In the genomic region with DNA sequence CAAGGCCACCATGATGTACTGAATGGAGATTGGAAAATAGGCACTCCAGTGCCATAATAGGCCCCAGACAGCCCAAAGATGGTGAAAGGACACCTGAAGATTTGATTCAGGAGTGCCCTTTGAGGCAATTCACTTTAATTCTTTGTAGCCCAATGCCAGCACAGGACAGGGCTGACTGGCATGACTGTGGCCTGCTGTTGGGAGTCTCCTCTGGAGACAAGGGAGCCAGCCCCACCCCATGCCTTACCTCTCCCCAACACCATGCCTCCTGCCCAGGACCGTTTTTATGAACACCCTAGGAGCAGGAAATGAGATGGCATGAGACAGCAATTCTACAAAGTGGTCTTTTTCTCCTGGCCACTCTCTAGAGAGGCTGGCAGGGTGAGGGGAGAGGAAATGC, we compare ENCODE assay signal across 18 cellular contexts.
"Had no signal": no experiment of that assay in that cellular context is flagged by ENCODE, and none has a peak within 500 bp of the region (broad histone marks: within the 10 kb centered on the region; RNA-seq: fewer than 3 reads in every experiment).

No MANE protein-coding gene starts in this region.

- H3K4me1 ChIP-seq: left ventricle myocardium inferior, spleen, tibial nerve had no signal

- H3K36me3 ChIP-seq: left ventricle myocardium inferior, spleen, tibial nerve, WERI-Rb-1 had no signal

- H3K27me3 ChIP-seq: spleen, tibial nerve had no signal

- H3K4me3 ChIP-seq: left ventricle myocardium inferior, spleen, tibial nerve had no signal

- ATAC-seq: activated CD8-positive, alpha-beta T cell treated with anti-CD3 and anti-CD28 coated beads for 36 hours; naive thymus-derived CD4-positive, alpha-beta T cell; T-helper 17 cell had no signal

- DNase-seq: activated CD4-positive, alpha-beta T cell treated with anti-CD3 and anti-CD28 coated beads, Interleukin-2, amount 10 ng/mL, durations not matched to agents 7 days and 5 days; activated CD4-positive, CD25-positive, alpha-beta regulatory T cell treated with anti-CD3 and anti-CD28 coated beads, Interleukin-2, amount 50 U/mL, for 72 hours; activated CD8-positive, alpha-beta T cell treated with anti-CD3 and anti-CD28 coated beads for 36 hours; activated gamma-delta T cell treated with Interleukin-2 at 50 U/mL for 16 hours; activated T-cell treated with anti-CD3 and anti-CD28 coated beads, Interleukin-2, amount 50 U/mL, for 1 hour; anterior cingulate cortex; dermis blood vessel endothelial cell; effector memory CD4-positive, alpha-beta T cell; foreskin melanocyte; glutamatergic neuron; hippocampal formation; left ventricle myocardium inferior; naive thymus-derived CD4-positive, alpha-beta T cell; spleen; stimulated activated CD4-positive, alpha-beta T cell treated with anti-CD3 and anti-CD28 coated beads, Interleukin-4, amount 100 ng/mL, for 4 hours; T-helper 17 cell; WERI-Rb-1 had no signal

- H3K27ac ChIP-seq: left ventricle myocardium inferior, spleen, tibial nerve, WERI-Rb-1 had no signal

- H3K9me3 ChIP-seq: left ventricle myocardium inferior, spleen, tibial nerve had no signal
